25 cellular contexts compared by ENCODE assay signal in genomic region chr10:130982802-130983201, GRCh38.
"Had no signal": no experiment of that assay in that cellular context is flagged by ENCODE, and none has a peak within 500 bp of the region (broad histone marks: within the 10 kb centered on the region; RNA-seq: fewer than 3 reads in every experiment).

No MANE protein-coding gene starts in this region.

- DNase-seq: stimulated activated CD4-positive, alpha-beta T cell treated with anti-CD3 and anti-CD28 coated beads, Interleukin-2, amount 100 ng/mL, for 48 hours; stimulated activated CD4-positive, alpha-beta T cell treated with anti-CD3 and anti-CD28 coated beads, Interleukin-4, amount 100 ng/mL, for 1 hour; stimulated activated CD4-positive, alpha-beta T cell treated with anti-CD3 and anti-CD28 coated beads, Interleukin-4, amount 100 ng/mL, for 24 hours; stimulated activated CD4-positive, alpha-beta T cell treated with anti-CD3 and anti-CD28 coated beads, Interleukin-4, amount 100 ng/mL, for 4 hours; stimulated activated CD8-positive, alpha-beta memory T cell treated with anti-CD3 and anti-CD28 coated beads, Interleukin-4, amount 100 ng/mL, for 48 hours; stimulated activated naive B cell treated with anti-CD40 and anti-IgM and Interleukin-4, amounts not matched to agents 10 μg/mL and 1 μg/mL and 100 μg/mL, for 72 hours; stimulated activated naive CD4-positive, alpha-beta T cell; stimulated activated naive CD4-positive, alpha-beta T cell treated with Interleukin-2 at 50 U/mL for 16 hours; stimulated activated naive CD8-positive, alpha-beta T cell treated with anti-CD3 and anti-CD28 coated beads, Interleukin-15, amount 100 ng/mL, for 72 hours; stimulated activated naive CD8-positive, alpha-beta T cell treated with anti-CD3 and anti-CD28 coated beads, Interleukin-15, Interleukin-2, amounts not matched to agents 100 U/mL and 50 U/mL, for 24 hours; stomach; substantia nigra; testis; thyroid gland; tibial artery; transverse colon; upper lobe of left lung; upper lobe of right lung; uterus had no signal

- ATAC-seq: stimulated activated effector memory CD8-positive, alpha-beta T cell treated with anti-CD3 and anti-CD28 coated beads, Interleukin-12 subunit alpha, Interleukin-12 subunit beta, amount 100 ng/mL, for 72 hours; stimulated activated memory B cell treated with anti-CD40 and anti-IgM and Interleukin-4, amounts not matched to agents 10 μg/mL and 1 μg/mL and 100 μg/mL, for 72 hours; stimulated activated naive B cell treated with anti-CD40 and anti-IgM and Interleukin-4, amounts not matched to agents 10 μg/mL and 1 μg/mL and 100 μg/mL, for 72 hours; stimulated activated naive CD8-positive, alpha-beta T cell treated with anti-CD3 and anti-CD28 coated beads, Interleukin-15, amount 100 ng/mL, for 72 hours; stimulated activated naive CD8-positive, alpha-beta T cell treated with anti-CD3 and anti-CD28 coated beads, Interleukin-15, Interleukin-2, amounts not matched to agents 100 U/mL and 50 U/mL, for 24 hours; upper lobe of right lung had no signal

- H3K9me3 ChIP-seq: stomach, testis, thoracic aorta, thyroid gland, tibial artery, upper lobe of left lung, upper lobe of right lung, uterus, vagina had no signal

- H3K27ac ChIP-seq: stomach, suprapubic skin, testis, thoracic aorta, thyroid gland, tibial artery, tibial nerve, transverse colon, upper lobe of left lung, upper lobe of right lung, uterus, vagina had no signal

- H3K4me3 ChIP-seq: stomach, suprapubic skin, testis, thoracic aorta, thyroid gland, tibial artery, tibial nerve, transverse colon, upper lobe of left lung, upper lobe of right lung, uterus, vagina had no signal

- H3K36me3 ChIP-seq: stomach, suprapubic skin, thoracic aorta, thyroid gland, tibial artery, tibial nerve, transverse colon, upper lobe of left lung, upper lobe of right lung, uterus, vagina had no signal

- H3K4me1 ChIP-seq: stomach, suprapubic skin, testis, thyroid gland, tibial artery, tibial nerve, transverse colon, upper lobe of left lung, upper lobe of right lung, uterus, vagina had no signal

- H3K27me3 ChIP-seq: suprapubic skin, testis, thyroid gland, tibial artery, tibial nerve, transverse colon, upper lobe of left lung, upper lobe of right lung, uterus, vagina had no signal
